Comparison of ENCODE assay signal across 12 cellular contexts in genomic region chr21:43774163-43774562, GRCh38. TPM values are rescaled to one million over a fixed set of nuclear protein-coding genes. Genes with fewer than 3 reads are reported as not detected.
DNase-seq lines count a peak whose midpoint lies in the region; ATAC-seq and TF ChIP-seq lines count a peak whose summit lies in the region.
"Had no signal": no experiment of that assay in that cellular context is flagged by ENCODE, and none has a peak within 500 bp of the region (broad histone marks: within the 10 kb centered on the region; RNA-seq: fewer than 3 reads in every experiment).

No MANE protein-coding gene starts in this region.

- H3K27ac Mint-ChIP-seq in activated T-cell treated with anti-CD3 and anti-CD28 coated beads, Interleukin-2, amount 50 U/mL, for 24 hours = no peak overlapping the region

- POLR2A ChIA-PET in PC-3 (lab: Charles Lee; ENCODE audit: unreplicated experiment) = no interaction called here

- H4K20me1 ChIP-seq in PC-3 (ENCODE audit: low read length) = peaks cover 30% of the 10 kb centered on the region

- intact Hi-C loops in PC-3 (cut with micrococcal nuclease) = no loop called here
- intact Hi-C loops in esophagus squamous epithelium (cut with DNase I) = no loop called here

- WGBS in esophagus squamous epithelium, 2 donors = 95 to 97% methylated on average over 10 of the region's 10 CpGs

- no peak for ATAC-seq in PC-3

- TF ChIP-seq CTCF in PC-3 (conservative IDR thresholded peaks at IDR 0.05; ENCODE audit: low read depth, low read length) = no peak
- no peak for TF ChIP-seq CTCF in esophagus squamous epithelium (IDR thresholded peaks at IDR 0.05)

- H3K4me3 ChIP-seq in PC-3 (ENCODE audit: low read length) (peak overlapping the region; percentile 88), esophagus squamous epithelium (peak overlapping the region; percentile 67 to 98 (median 86)), skeletal muscle satellite cell (ENCODE audit: low read length) (peak overlapping the region; percentile 96)
- H3K4me3 ChIP-seq: uterus had no signal

- H3K9me3 Mint-ChIP-seq in activated T-cell treated with anti-CD3 and anti-CD28 coated beads, Interleukin-2, amount 50 U/mL, for 24 hours = no peaks in the 10 kb centered on the region

- no peaks in the 10 kb centered on the region for H3K9me2 ChIP-seq in PC-3 (replicated peaks; ENCODE audit: low read length)

- H3K27me3 Mint-ChIP-seq in activated T-cell treated with anti-CD3 and anti-CD28 coated beads, Interleukin-2, amount 50 U/mL, for 24 hours = no peaks in the 10 kb centered on the region

- H3K36me3 ChIP-seq in PC-3 (ENCODE audit: low read depth, low read length) (peaks cover 27% of the 10 kb centered on the region), esophagus squamous epithelium (peaks cover 0 to 32% (median 6%) of the 10 kb centered on the region in 3 donors), skeletal muscle satellite cell (ENCODE audit: insufficient read depth, low read length) (peaks cover 23% of the 10 kb centered on the region)
- H3K36me3 ChIP-seq: uterus had no signal

- no TSS peak for BruUV-seq in PC-3 (replicated peaks; lab: Mats Ljungman, UMichigan)

- H3K4me1 ChIP-seq in PC-3 (ENCODE audit: insufficient read depth, low read length) (peaks cover 36% of the 10 kb centered on the region), esophagus squamous epithelium (peaks cover 11 to 81% (median 22%) of the 10 kb centered on the region in 3 donors), skeletal muscle satellite cell (ENCODE audit: control insufficient read depth, insufficient read depth, low read length) (peaks cover 6% of the 10 kb centered on the region)
- H3K4me1 ChIP-seq: uterus had no signal

- peak overlapping the region; percentile 94 for H3K4me3 Mint-ChIP-seq in activated T-cell treated with anti-CD3 and anti-CD28 coated beads, Interleukin-2, amount 50 U/mL, for 24 hours

- H3K9me3 ChIP-seq in PC-3 (ENCODE audit: low read length) (no peaks in the 10 kb centered on the region), esophagus squamous epithelium (no peaks in the 10 kb centered on the region), skeletal muscle satellite cell (replicated peaks; ENCODE audit: low read length) (no peaks in the 10 kb centered on the region)
- H3K9me3 ChIP-seq: uterus had no signal

- H3K4me1 Mint-ChIP-seq in activated T-cell treated with anti-CD3 and anti-CD28 coated beads, Interleukin-2, amount 50 U/mL, for 24 hours (ENCODE audit: low read depth) = peaks cover 43% of the 10 kb centered on the region

- H3K27me3 ChIP-seq in PC-3 (ENCODE audit: low read length) (no peaks in the 10 kb centered on the region), esophagus squamous epithelium (no peaks in the 10 kb centered on the region), skeletal muscle satellite cell (ENCODE audit: control insufficient read depth, insufficient read depth, low read length) (no peaks in the 10 kb centered on the region)
- H3K27me3 ChIP-seq: uterus had no signal

- H3K4me2 ChIP-seq in PC-3 (ENCODE audit: low read length) = peak overlapping the region; percentile 92
- H3K4me2 ChIP-seq in skeletal muscle satellite cell (ENCODE audit: low read length) = peak overlapping the region; percentile 97

- no peak overlapping the region for H2AFZ ChIP-seq in PC-3 (ENCODE audit: low read length)

- H3K27ac ChIP-seq in PC-3 (ENCODE audit: low read length) (peak overlapping the region; percentile 86; the same call in 1 of the 2 replicates), esophagus squamous epithelium (peak overlapping the region; percentile 84 to 99 (median 93))
- H3K27ac ChIP-seq: uterus had no signal

- H3K9ac ChIP-seq in PC-3 (ENCODE audit: low read length) (peak overlapping the region; percentile 98; the same call in 1 of the 2 replicates), skeletal muscle satellite cell (ENCODE audit: low read depth, low read length) (no peak overlapping the region)

- CTCF ChIA-PET in PC-3 (lab: Charles Lee) = no interaction called here

- DNase-seq in activated T-cell treated with anti-CD3 and anti-CD28 coated beads, Interleukin-2, amount 50 U/mL, for 24 hours = no peak
- no peak for DNase-seq in activated T-cell treated with anti-CD3 and anti-CD28 coated beads, Interleukin-2, amount 50 U/mL, for 48 hours
- DNase-seq in PC-3 = no peak
- DNase-seq in esophagus squamous epithelium (lab: John Stamatoyannopoulos, UW) = no peak
- no peak for DNase-seq in occipital lobe (lab: John Stamatoyannopoulos, UW)
- no peak for DNase-seq in GF-D8 (lab: John Stamatoyannopoulos, UW)
- no peak for DNase-seq in HuH-7 (ENCODE audit: low spot score)
- DNase-seq: amygdala; DMS79; stimulated activated CD8-positive, alpha-beta memory T cell treated with anti-CD3 and anti-CD28 coated beads, Interleukin-4, amount 100 ng/mL, for 48 hours; uterus had no signal

- H3K79me2 ChIP-seq in PC-3 (ENCODE audit: low read length) = peaks cover 47% of the 10 kb centered on the region

- peaks cover 37% of the 10 kb centered on the region for H3K36me3 Mint-ChIP-seq in activated T-cell treated with anti-CD3 and anti-CD28 coated beads, Interleukin-2, amount 50 U/mL, for 24 hours (ENCODE audit: low read depth)

- TF ChIP-seq POLR2A in esophagus squamous epithelium (IDR thresholded peaks at IDR 0.05) = no peak

- peaks cover 29% of the 10 kb centered on the region for H3F3A ChIP-seq in PC-3 (ENCODE audit: low read length, unreplicated experiment)

RNA-seq across cellular contexts. Expression of gene CSTB, which starts 1.9 kb away (rescaled TPM):
- total RNA-seq in PC-3 (2014; rRNA removed) = 99.2 and 151 TPM in 2 replicates
- total RNA-seq in esophagus squamous epithelium = 100 to 1,000 TPM; 375 to 700 (median 481) TPM
- total RNA-seq in skeletal muscle satellite cell (2012; rRNA removed) = 15.5 and 28.0 TPM in 2 replicates
- 7.5 TPM for total RNA-seq in occipital lobe

RNA-seq across cellular contexts. Expression of gene RRP1, which starts 15.2 kb away (rescaled TPM):
- total RNA-seq in PC-3 (2014; rRNA removed) = 76.4 and 96.6 TPM in 2 replicates
- total RNA-seq in esophagus squamous epithelium = 10 to 100 TPM; 22.5 to 37.2 (median 30.4) TPM
- total RNA-seq in skeletal muscle satellite cell (2012; rRNA removed) = 28.9 and 30.4 TPM in 2 replicates
- total RNA-seq in occipital lobe = 14.0 TPM

RNA-seq across cellular contexts. Expression of gene PDXK, which starts 55.2 kb away (rescaled TPM):
- total RNA-seq in PC-3 (2014; rRNA removed) (423 and 464 TPM in 2 replicates), esophagus squamous epithelium (100 to 1,000 TPM in 2 of 4 donors, 10 to 100 TPM in 2; 42.9 to 114 (median 82.0) TPM), occipital lobe (31.4 TPM)
- 59.4 and 61.1 TPM in 2 replicates for total RNA-seq in skeletal muscle satellite cell (2012; rRNA removed)

Comparison
In these comparisons a context has a peak if more than half of its experiments do, and no peak if none do; other contexts are left out.
1. RNA of gene CSTB, which starts 1.9 kb away (total RNA-seq): 375 to 700 TPM in esophagus squamous epithelium and 99.2 to 151 TPM in PC-3; 7.5 TPM in occipital lobe (single experiment); every median in the first group is over 10 times any median in the second.
2. Peak in every context shown above with its lines, with median percentiles within 50 percentile points of each other: H3K4me3 ChIP-seq.